ENCODE assay signal across 8 cellular contexts in the genomic region with DNA sequence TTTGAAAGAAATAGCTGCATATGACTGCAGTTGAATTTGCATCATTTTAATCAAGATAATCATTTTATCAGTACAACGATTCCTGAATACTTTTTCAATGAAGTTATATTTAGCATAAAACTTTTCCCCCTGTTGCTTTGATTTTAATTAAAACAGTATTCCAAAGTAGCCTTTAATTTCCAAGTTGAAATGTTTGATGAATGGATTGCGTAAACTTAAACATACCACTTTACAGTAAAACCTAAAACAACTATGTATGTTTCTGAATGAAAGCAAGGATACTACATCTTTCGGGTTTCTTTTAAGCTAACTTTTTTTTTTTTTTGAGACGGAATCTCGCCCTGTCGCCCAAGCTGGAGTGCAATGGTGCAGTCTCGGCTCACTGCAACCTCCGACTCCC. TPM values are rescaled to one million over a fixed set of nuclear protein-coding genes. Genes with fewer than 3 reads are reported as not detected.
DNase-seq lines count a peak whose midpoint lies in the region; ATAC-seq, FAIRE-seq and TF ChIP-seq lines count a peak whose summit lies in the region.

No MANE protein-coding gene starts in this region.

- peaks cover 21% of the 10 kb centered on the region for H3K4me1 Mint-ChIP-seq in activated CD4-positive, alpha-beta T cell treated with anti-CD3 and anti-CD28 coated beads, Interleukin-2, amount 10 ng/mL, durations not matched to agents 24 days and 14 days
- peaks cover 22% of the 10 kb centered on the region for H3K4me1 Mint-ChIP-seq in activated naive CD8-positive, alpha-beta T cell treated with anti-CD3 and anti-CD28 coated beads, Interleukin-2, amount 10 ng/mL, durations not matched to agents 7 days and 5 days

- H3K27me3 Mint-ChIP-seq in activated CD4-positive, alpha-beta T cell treated with anti-CD3 and anti-CD28 coated beads, Interleukin-2, amount 10 ng/mL, durations not matched to agents 24 days and 14 days: peaks cover 2% of the 10 kb centered on the region
- H3K27me3 Mint-ChIP-seq in activated naive CD8-positive, alpha-beta T cell treated with anti-CD3 and anti-CD28 coated beads, Interleukin-2, amount 10 ng/mL, durations not matched to agents 7 days and 5 days: peaks cover 4% of the 10 kb centered on the region

- H3K27ac ChIP-seq in kidney (ENCODE audit: low read depth in 2 of 2, low read length in 2 of 2) (no peak overlapping the region), testis (no peak overlapping the region)

- POLR2A ChIA-PET in activated naive CD8-positive, alpha-beta T cell treated with anti-CD3 and anti-CD28 coated beads, Interleukin-2, amount 10 ng/mL, durations not matched to agents 7 days and 5 days (lab: Charles Lee): interaction anchor here (0.8 to 3.5 kb wide), 6 partner anchors 15 to 563 kb away, joined by 3 to 50 read pairs (median 6); a partner anchor contains a TSS

- peak overlapping the region; percentile 36 to 65 for H3K9ac ChIP-seq in kidney (ENCODE audit: low read length in 2 of 2)

- WGBS in testis, 2 donors: 61 to 72% methylated on average over 8 of the region's 8 CpGs

- H3K36me3 Mint-ChIP-seq in activated CD4-positive, alpha-beta T cell treated with anti-CD3 and anti-CD28 coated beads, Interleukin-2, amount 10 ng/mL, durations not matched to agents 24 days and 14 days (ENCODE audit: low read depth): peaks cover 10% of the 10 kb centered on the region
- H3K36me3 Mint-ChIP-seq in activated naive CD8-positive, alpha-beta T cell treated with anti-CD3 and anti-CD28 coated beads, Interleukin-2, amount 10 ng/mL, durations not matched to agents 7 days and 5 days: peaks cover 1% of the 10 kb centered on the region

- no peaks in the 10 kb centered on the region for H3K9me3 Mint-ChIP-seq in activated CD4-positive, alpha-beta T cell treated with anti-CD3 and anti-CD28 coated beads, Interleukin-2, amount 10 ng/mL, durations not matched to agents 24 days and 14 days
- H3K9me3 Mint-ChIP-seq in activated naive CD8-positive, alpha-beta T cell treated with anti-CD3 and anti-CD28 coated beads, Interleukin-2, amount 10 ng/mL, durations not matched to agents 7 days and 5 days: no peaks in the 10 kb centered on the region

- H3K36me3 ChIP-seq in kidney (ENCODE audit: control insufficient read depth in 1 of 2, insufficient read depth in 2 of 2, low read length in 2 of 2): no peaks in the 10 kb centered on the region
- H3K36me3 ChIP-seq in testis (ENCODE audit: low read depth, missing control alignments): no peaks in the 10 kb centered on the region

- FAIRE-seq in kidney (lab: Jason Lieb, UNC): no peak

- ATAC-seq in activated naive CD8-positive, alpha-beta T cell treated with anti-CD3 and anti-CD28 coated beads, Interleukin-2, amount 10 ng/mL, durations not matched to agents 7 days and 5 days (ENCODE audit: low read depth): no peak
- no peak for ATAC-seq in GM18907 (IDR thresholded peaks at IDR 0.05; ENCODE audit: unreplicated experiment)
- ATAC-seq in HG03378 (IDR thresholded peaks at IDR 0.05; ENCODE audit: unreplicated experiment): no peak
- ATAC-seq in HG03469 (IDR thresholded peaks at IDR 0.05; ENCODE audit: unreplicated experiment): no peak

- no peaks in the 10 kb centered on the region for H3K27me3 ChIP-seq in testis

- peak overlapping the region; percentile 95 for H3K27ac Mint-ChIP-seq in activated CD4-positive, alpha-beta T cell treated with anti-CD3 and anti-CD28 coated beads, Interleukin-2, amount 10 ng/mL, durations not matched to agents 24 days and 14 days
- H3K27ac Mint-ChIP-seq in activated naive CD8-positive, alpha-beta T cell treated with anti-CD3 and anti-CD28 coated beads, Interleukin-2, amount 10 ng/mL, durations not matched to agents 7 days and 5 days: peak overlapping the region; percentile 92

- H3K9me3 ChIP-seq in kidney (ENCODE audit: control insufficient read depth in 1 of 2, low read length in 2 of 2) (no peaks in the 10 kb centered on the region), testis (no peaks in the 10 kb centered on the region)

- intact Hi-C loops in activated CD4-positive, alpha-beta T cell treated with anti-CD3 and anti-CD28 coated beads, Interleukin-2, amount 10 ng/mL, durations not matched to agents 24 days and 14 days (cut with micrococcal nuclease): loop anchor here (5.0 kb wide), 1 partner anchor 1917 kb away; a partner anchor contains a TSS
- intact Hi-C loops in kidney (cut with DNase I): no loop called here
- intact Hi-C loops in testis (cut with DNase I; ENCODE audit: low total_unique reads): loop anchor here (10.0 kb wide), 1 partner anchor 50 kb away; a partner anchor contains a TSS

- TF ChIP-seq CTCF in kidney (IDR thresholded peaks at IDR 0.05; ENCODE audit: borderline replicate concordance, extremely low read depth, insufficient read depth) (no peak), testis (IDR thresholded peaks at IDR 0.05) (no peak)

- no peak for DNase-seq in activated CD4-positive, alpha-beta T cell treated with anti-CD3 and anti-CD28 coated beads, Interleukin-2, amount 10 ng/mL, durations not matched to agents 24 days and 14 days
- no peak for DNase-seq in activated CD4-positive, alpha-beta T cell treated with anti-CD3 and anti-CD28 coated beads, Interleukin-2, amount 50 U/mL, for 48 hours
- no peak for DNase-seq in activated naive CD8-positive, alpha-beta T cell treated with anti-CD3 and anti-CD28 coated beads, Interleukin-2, amount 10 ng/mL, durations not matched to agents 7 days and 5 days
- no peak for DNase-seq in kidney
- DNase-seq in testis: no peak

- H3K4me3 Mint-ChIP-seq in activated CD4-positive, alpha-beta T cell treated with anti-CD3 and anti-CD28 coated beads, Interleukin-2, amount 10 ng/mL, durations not matched to agents 24 days and 14 days: peak overlapping the region; percentile 97
- H3K4me3 Mint-ChIP-seq in activated naive CD8-positive, alpha-beta T cell treated with anti-CD3 and anti-CD28 coated beads, Interleukin-2, amount 10 ng/mL, durations not matched to agents 7 days and 5 days: peak overlapping the region; percentile 98

- TF ChIP-seq POLR2A in testis (IDR thresholded peaks at IDR 0.05): no peak

- H3K4me1 ChIP-seq in kidney (ENCODE audit: control insufficient read depth in 1 of 2, insufficient read depth in 1 of 2, low read depth in 1 of 2, low read length in 2 of 2): peaks cover 0 to 8% of the 10 kb centered on the region in 2 donors
- no peaks in the 10 kb centered on the region for H3K4me1 ChIP-seq in testis

- peak overlapping the region; percentile 90 to 93 for H3K4me3 ChIP-seq in kidney (ENCODE audit: low read length in 2 of 2)
- H3K4me3 ChIP-seq in testis: peak overlapping the region; percentile 80 to 93

RNA-seq across cellular contexts. Expression of a gene that starts 1.4 kb away (rescaled TPM):
- 19.5 and 20.9 TPM in 2 replicates for total RNA-seq in activated CD4-positive, alpha-beta T cell treated with anti-CD3 and anti-CD28 coated beads, Interleukin-2, amount 10 ng/mL, durations not matched to agents 24 days and 14 days
- total RNA-seq in activated naive CD8-positive, alpha-beta T cell treated with anti-CD3 and anti-CD28 coated beads, Interleukin-2, amount 10 ng/mL, durations not matched to agents 7 days and 5 days: 10 to 100 TPM; 18.8 to 19.2 TPM
- 13.6 TPM for total RNA-seq in kidney
- polyA plus RNA-seq in kidney (ENCODE audit: insufficient read depth, low read depth, low replicate concordance): 3.8 TPM
- 10 to 100 TPM; 28.3 to 34.2 TPM for total RNA-seq in testis
- polyA plus RNA-seq in testis (ENCODE audit: insufficient read depth, low read depth, low replicate concordance): 18.4 TPM

RNA-seq across cellular contexts. Expression of a gene that starts 25.1 kb away (rescaled TPM):
- total RNA-seq in activated CD4-positive, alpha-beta T cell treated with anti-CD3 and anti-CD28 coated beads, Interleukin-2, amount 10 ng/mL, durations not matched to agents 24 days and 14 days: 71.8 and 74.4 TPM in 2 replicates
- total RNA-seq in activated naive CD8-positive, alpha-beta T cell treated with anti-CD3 and anti-CD28 coated beads, Interleukin-2, amount 10 ng/mL, durations not matched to agents 7 days and 5 days: 10 to 100 TPM; 57.8 to 66.7 TPM
- total RNA-seq in kidney (59.2 TPM), testis (10 to 100 TPM; 31.8 to 37.2 TPM)
- polyA plus RNA-seq in kidney (ENCODE audit: insufficient read depth, low read depth, low replicate concordance) (128 TPM), testis (ENCODE audit: insufficient read depth, low read depth, low replicate concordance) (53.7 TPM)

RNA-seq across cellular contexts. Expression of a gene that starts 53.9 kb away (rescaled TPM):
- 64.0 and 65.8 TPM in 2 replicates for total RNA-seq in activated CD4-positive, alpha-beta T cell treated with anti-CD3 and anti-CD28 coated beads, Interleukin-2, amount 10 ng/mL, durations not matched to agents 24 days and 14 days
- 10 to 100 TPM; 43.5 to 43.8 TPM for total RNA-seq in activated naive CD8-positive, alpha-beta T cell treated with anti-CD3 and anti-CD28 coated beads, Interleukin-2, amount 10 ng/mL, durations not matched to agents 7 days and 5 days
- total RNA-seq in kidney (28.6 TPM), testis (10 to 100 TPM; 59.9 to 61.1 TPM)
- polyA plus RNA-seq in kidney (ENCODE audit: insufficient read depth, low read depth, low replicate concordance) (22.2 TPM), testis (ENCODE audit: insufficient read depth, low read depth, low replicate concordance) (167 TPM)
